7 cellular contexts compared by ENCODE assay signal in the genomic region with DNA sequence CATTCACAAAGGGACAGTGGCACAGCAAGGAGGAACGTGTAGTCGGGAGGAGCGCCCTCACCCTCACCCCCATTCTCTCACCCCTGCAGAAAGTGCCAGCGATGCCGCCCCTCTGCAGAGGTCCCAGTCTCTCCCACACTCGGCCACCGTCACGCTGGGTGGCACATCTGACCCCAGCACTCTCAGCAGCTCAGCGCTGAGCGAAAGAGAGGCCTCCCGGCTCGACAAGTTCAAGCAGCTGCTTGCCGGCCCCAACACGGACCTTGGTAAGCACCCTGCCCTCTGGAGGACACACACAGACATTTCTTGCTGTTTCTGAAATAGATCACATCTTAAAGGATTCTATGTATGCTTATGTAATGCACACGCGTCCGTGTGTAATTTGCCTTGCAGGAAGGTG. TPM values are rescaled to one million over a fixed set of nuclear protein-coding genes. Genes with fewer than 3 reads are reported as not detected.
DNase-seq lines count a peak whose midpoint lies in the region; ATAC-seq, FAIRE-seq and TF ChIP-seq lines count a peak whose summit lies in the region.

No MANE protein-coding gene starts in this region.

- no peak overlapping the region for H2BK120ac ChIP-seq in H1 (replicated peaks; ENCODE audit: low read depth, low read length)

- TF ChIP-seq CTCF in OCI-LY1 (IDR thresholded peaks at IDR 0.05; ENCODE audit: low read length), result peak; percentile 62; the same call in 1 of the 2 replicates
- TF ChIP-seq CTCF in H1 (IDR thresholded peaks at IDR 0.05; ENCODE audit: control extremely low read depth in 1 of 3, insufficient read depth in 1 of 3, low read depth in 1 of 3, low read length in 3 of 3), result peak; percentile 17 to 40 (median 31); a peak in 3 of 4 replicates
- TF ChIP-seq CTCF in osteoblast (IDR thresholded peaks at IDR 0.05; ENCODE audit: extremely low read depth, low read depth, low read length), result peak; percentile 42
- no peak for TF ChIP-seq CTCF in MM.1S (IDR thresholded peaks at IDR 0.05; ENCODE audit: low read length)

- peaks cover 15% of the 10 kb centered on the region for H3K4me1 Mint-ChIP-seq in activated naive CD4-positive, alpha-beta T cell treated with anti-CD3 and anti-CD28 coated beads for 36 hours (ENCODE audit: low read depth)

- POLR2A ChIA-PET in H1 (lab: Charles Lee; ENCODE audit: partially characterized antibody), result interaction anchor here (0.6 kb wide), 1 partner anchor 35 kb away, joined by 3 read pairs; the partner anchor contains the start of gene TBC1D22A

- no peaks in the 10 kb centered on the region for H3K27me3 Mint-ChIP-seq in activated naive CD4-positive, alpha-beta T cell treated with anti-CD3 and anti-CD28 coated beads for 36 hours (ENCODE audit: low read depth)

- TF ChIP-seq RAD21 in H1 (IDR thresholded peaks at IDR 0.05 in 1 of 2, conservative IDR thresholded peaks at IDR 0.05 in 1 of 2; ENCODE audit: low read depth in 2 of 2, low read length in 2 of 2), result peak in 1 of 2 experiments; percentile 18; a peak in 1 of 4 replicates

- H2AFZ ChIP-seq in OCI-LY1 (ENCODE audit: low read length) (no peak overlapping the region), H1 (ENCODE audit: low read length) (no peak overlapping the region), osteoblast (ENCODE audit: low read length) (no peak overlapping the region), MM.1S (ENCODE audit: low read length) (no peak overlapping the region)

- H4K91ac ChIP-seq in H1 (replicated peaks; ENCODE audit: insufficient read length, low read length), result no peak overlapping the region

- WGBS in H1 (ENCODE audit: extremely low coverage in 1 of 2, insufficient coverage in 1 of 2, insufficient read length in 1 of 2, insufficient replicate concordance in 2 of 2, low coverage in 1 of 2, low lambda C conversion rate in 2 of 2, missing lambda C conversion rate in 1 of 2), 2 experiments, result 86% methylated on average over 17 of the region's 17 CpGs; no CpG with 5 or more reads in 1 of the 2 experiments

- H2BK20ac ChIP-seq in H1 (ENCODE audit: low read length), result no peak overlapping the region

- H3K9me2 ChIP-seq in OCI-LY1 (ENCODE audit: low read depth, low read length) (no peaks in the 10 kb centered on the region), MM.1S (replicated peaks; ENCODE audit: insufficient read depth, low read length) (no peaks in the 10 kb centered on the region)

- H2BK5ac ChIP-seq in H1 (ENCODE audit: low read depth, low read length), result no peak overlapping the region; the same call in 1 of the 2 replicates

- no peak overlapping the region for H3K56ac ChIP-seq in H1 (replicated peaks; ENCODE audit: insufficient read length, low read depth, low read length)

- H3K4ac ChIP-seq in H1 (replicated peaks; ENCODE audit: insufficient read length, low read depth, low read length), result no peak overlapping the region

- CTCF ChIA-PET in H1 (lab: Charles Lee; ENCODE audit: partially characterized antibody), result interaction anchor here (1.0 to 3.3 kb wide), 7 partner anchors 13 to 218 kb away, joined by 3 to 25 read pairs (median 9); no protein-coding TSS in a partner anchor
- CTCF ChIA-PET in activated naive CD4-positive, alpha-beta T cell treated with anti-CD3 and anti-CD28 coated beads for 36 hours (lab: Charles Lee), result interaction anchor here (10.9 kb wide), 1 partner anchor 38 kb away, joined by 214 read pairs; the partner anchor contains the start of gene TBC1D22A

- no peak overlapping the region for H3K18ac ChIP-seq in H1 (ENCODE audit: extremely low read depth, low read length)

- H3K79me1 ChIP-seq in H1 (ENCODE audit: low read depth, low read length), result peaks cover 3% of the 10 kb centered on the region; the same call in 1 of the 2 replicates

- no peak overlapping the region for H4K8ac ChIP-seq in H1 (ENCODE audit: extremely low read depth, insufficient read depth, low read length)

- no peak overlapping the region for H3K27ac Mint-ChIP-seq in activated naive CD4-positive, alpha-beta T cell treated with anti-CD3 and anti-CD28 coated beads for 36 hours

- H3K4me2 ChIP-seq in OCI-LY1 (ENCODE audit: low read length) (no peak overlapping the region), H1 (ENCODE audit: insufficient read depth in 1 of 2, low read depth in 2 of 2, low read length in 2 of 2) (no peak overlapping the region), osteoblast (ENCODE audit: insufficient read depth, low read length) (no peak overlapping the region), MM.1S (ENCODE audit: low read depth, low read length) (no peak overlapping the region)

- no peaks in the 10 kb centered on the region for H3K9me3 Mint-ChIP-seq in activated naive CD4-positive, alpha-beta T cell treated with anti-CD3 and anti-CD28 coated beads for 36 hours

- H3K79me2 ChIP-seq in OCI-LY1 (ENCODE audit: insufficient read depth, low read length), result no peaks in the 10 kb centered on the region
- no peaks in the 10 kb centered on the region for H3K79me2 ChIP-seq in H1 (ENCODE audit: control insufficient read depth in 1 of 2, insufficient read depth in 2 of 2, low read length in 2 of 2)
- peaks cover 49% of the 10 kb centered on the region for H3K79me2 ChIP-seq in osteoblast (ENCODE audit: insufficient read depth, low read length)
- H3K79me2 ChIP-seq in MM.1S (ENCODE audit: low read length), result peaks cover 24% of the 10 kb centered on the region

- TF ChIP-seq POLR2A in GM12891 (IDR thresholded peaks at IDR 0.05; ENCODE audit: low read depth, low read length) (no peak), H1 (IDR thresholded peaks at IDR 0.05; ENCODE audit: control extremely low read depth in 1 of 2, low read depth in 2 of 2, low read length in 2 of 2) (no peak)

- FAIRE-seq in GM12891 (lab: Jason Lieb, UNC), result peak; percentile 79
- FAIRE-seq in H1 (lab: Jason Lieb, UNC), result no peak

- H2AK5ac ChIP-seq in H1 (ENCODE audit: low read depth, low read length), result no peak overlapping the region

- no peaks in the 10 kb centered on the region for H3K23me2 ChIP-seq in H1 (ENCODE audit: low read depth, low read length)

- no peak overlapping the region for H3K4me3 Mint-ChIP-seq in activated naive CD4-positive, alpha-beta T cell treated with anti-CD3 and anti-CD28 coated beads for 36 hours

- H3K36me3 Mint-ChIP-seq in activated naive CD4-positive, alpha-beta T cell treated with anti-CD3 and anti-CD28 coated beads for 36 hours (ENCODE audit: low read depth), result peaks cover 27% of the 10 kb centered on the region

- H3K27ac ChIP-seq in OCI-LY1 (ENCODE audit: low read depth, low read length, poor library complexity, severe bottlenecking), result peak overlapping the region; percentile 45
- no peak overlapping the region for H3K27ac ChIP-seq in H1 (ENCODE audit: low read depth, low read length)
- H3K27ac ChIP-seq in osteoblast (ENCODE audit: low read depth, low read length), result no peak overlapping the region
- H3K27ac ChIP-seq in MM.1S (ENCODE audit: low read length), result no peak overlapping the region

- no peak overlapping the region for H3K23ac ChIP-seq in H1 (ENCODE audit: insufficient read length)

- H3K36me3 ChIP-seq in OCI-LY1 (ENCODE audit: insufficient read depth, low read length) (peaks cover 75% of the 10 kb centered on the region), H1 (ENCODE audit: control insufficient read depth in 2 of 4, insufficient read depth in 4 of 4, low read length in 3 of 4) (peaks cover 0 to 8% (median 2%) of the 10 kb centered on the region in 4 experiments; a peak in 3 of 8 replicates), osteoblast (ENCODE audit: insufficient read depth, low read length) (peaks cover 27% of the 10 kb centered on the region), MM.1S (replicated peaks; ENCODE audit: insufficient read depth, low read length) (no peaks in the 10 kb centered on the region)

- intact Hi-C loops in activated naive CD4-positive, alpha-beta T cell treated with anti-CD3 and anti-CD28 coated beads for 36 hours (cut with micrococcal nuclease), result no loop called here

- H4K20me1 ChIP-seq in OCI-LY1 (ENCODE audit: insufficient read depth, low read length) (no peaks in the 10 kb centered on the region), H1 (replicated peaks in 1 of 2; ENCODE audit: control insufficient read depth in 1 of 2, insufficient read depth in 2 of 2, low read length in 2 of 2) (peaks cover 0 to 8% of the 10 kb centered on the region in 2 experiments), osteoblast (ENCODE audit: insufficient read depth, low read length) (peaks cover 25% of the 10 kb centered on the region), MM.1S (ENCODE audit: insufficient read depth, low read length) (0 out of 2 replicates have a peak, but pooled peaks cover 3% of the 10 kb centered on the region)

- no peak for ATAC-seq in HG02840 (IDR thresholded peaks at IDR 0.05; ENCODE audit: low FRiP score, unreplicated experiment)

- H3K14ac ChIP-seq in H1 (ENCODE audit: insufficient read length), result no peak overlapping the region

- H3K4me3 ChIP-seq in OCI-LY1 (ENCODE audit: low read depth, low read length, poor library complexity, severe bottlenecking) (no peak overlapping the region), H1 (ENCODE audit: extremely low read depth in 1 of 4, insufficient read depth in 2 of 4, low read depth in 3 of 4, low read length in 4 of 4) (no peak overlapping the region), osteoblast (ENCODE audit: insufficient read depth, low read length) (no peak overlapping the region), MM.1S (ENCODE audit: low read length) (no peak overlapping the region)

- no peak overlapping the region for H3K9ac ChIP-seq in OCI-LY1 (ENCODE audit: low read length)
- no peak overlapping the region for H3K9ac ChIP-seq in H1 (replicated peaks in 1 of 4; ENCODE audit: extremely low read depth in 1 of 4, low read depth in 3 of 4, low read length in 3 of 4)
- no peak overlapping the region for H3K9ac ChIP-seq in MM.1S (ENCODE audit: low read length)

- no peak overlapping the region for H2BK15ac ChIP-seq in H1 (ENCODE audit: low read length)

- DNase-seq in GM12891 (ENCODE audit: insufficient read length, low spot score) (no peak), H1 (ENCODE audit: low read depth in 1 of 2, low spot score in 2 of 2) (no peak), osteoblast (ENCODE audit: insufficient read length, low spot score, missing footprints) (peak; percentile 90), MM.1S (no peak)
- DNase-seq in activated naive CD4-positive, alpha-beta T cell treated with anti-CD3 and anti-CD28 coated beads for 36 hours, result no peak

- H4K5ac ChIP-seq in H1 (ENCODE audit: insufficient read length, low read depth, low read length), result no peak overlapping the region

- H3K27me3 ChIP-seq in OCI-LY1 (ENCODE audit: insufficient read depth, low read length) (no peaks in the 10 kb centered on the region), H1 (replicated peaks in 1 of 4; ENCODE audit: control insufficient read depth in 3 of 4, extremely low read depth in 1 of 4, insufficient read depth in 3 of 4, low read length in 3 of 4) (no peaks in the 10 kb centered on the region), osteoblast (ENCODE audit: insufficient read depth, low read length) (no peaks in the 10 kb centered on the region), MM.1S (replicated peaks; ENCODE audit: insufficient read depth, low read length) (no peaks in the 10 kb centered on the region)

- H3F3A ChIP-seq in OCI-LY1 (ENCODE audit: insufficient read depth, low read length), result no peaks in the 10 kb centered on the region
- H3F3A ChIP-seq in MM.1S (ENCODE audit: insufficient read depth, low read length), result no peaks in the 10 kb centered on the region

- H3K9me3 ChIP-seq in OCI-LY1 (ENCODE audit: low read length) (no peaks in the 10 kb centered on the region), H1 (ENCODE audit: insufficient read depth in 2 of 2, low read depth in 1 of 2, low read length in 1 of 2) (no peaks in the 10 kb centered on the region), osteoblast (ENCODE audit: low read depth, low read length) (no peaks in the 10 kb centered on the region), MM.1S (replicated peaks; ENCODE audit: insufficient read depth, low read length) (no peaks in the 10 kb centered on the region)

- H3K4me1 ChIP-seq in OCI-LY1 (ENCODE audit: insufficient read depth, low read length, severe bottlenecking) (peaks cover 16% of the 10 kb centered on the region), H1 (replicated peaks in 1 of 4; ENCODE audit: control insufficient read depth in 3 of 4, insufficient read depth in 4 of 4, low read length in 3 of 4) (no peaks in the 10 kb centered on the region; a peak in 1 of 7 replicates), osteoblast (ENCODE audit: insufficient read depth, low read length) (peaks cover 3% of the 10 kb centered on the region), MM.1S (ENCODE audit: low read length) (no peaks in the 10 kb centered on the region)

- no peak for TF ChIP-seq EP300 in H1 (IDR thresholded peaks at IDR 0.05; ENCODE audit: borderline replicate concordance in 1 of 2, low read depth in 2 of 2, low read length in 2 of 2)

- H2BK12ac ChIP-seq in H1 (ENCODE audit: low read depth, low read length), result no peak overlapping the region

RNA-seq across cellular contexts. Expression of gene TBC1D22A, which starts 34.9 kb away (rescaled TPM):
- polyA plus RNA-seq in GM12891 (2012; ENCODE audit: low read depth, missing spikeins), result 41.0 TPM
- total RNA-seq in H1 (2021; fragmentation: NEBNext Ultra II Directional; extraction: Animal tissue kit (Norgen Biotek cat#: 25700)), result 18.4 and 19.0 TPM in 2 replicates
- 11.9 and 14.0 TPM in 2 replicates for polyA plus RNA-seq in H1 (2011; rRNA removed)
- 11.3 TPM for polyA plus RNA-seq in H1 (2011; cell fraction: cytosol; rRNA removed)
- 11.6 TPM for polyA plus RNA-seq in H1 (2011; cell fraction: nucleus; rRNA removed)
- polyA plus RNA-seq in H1 (2012, experiment 1 of 2), result 11.4 to 14.8 TPM (median 13.5 TPM) in 4 replicates
- 14.1 TPM for polyA plus RNA-seq in H1 (2012, experiment 2 of 2)
- polyA plus RNA-seq in H1 (2013, experiment 1 of 2), result 9.6 TPM
- polyA plus RNA-seq in H1 (2013, experiment 2 of 2), result 9.5 TPM
- 10.9 and 12.5 TPM in 2 replicates for polyA minus RNA-seq in H1 (2011; rRNA and poly(A)+ RNA removed)
- 11.4 TPM for polyA minus RNA-seq in H1 (2011; cell fraction: cytosol; rRNA and poly(A)+ RNA removed)
- polyA minus RNA-seq in H1 (2011; cell fraction: nucleus; rRNA and poly(A)+ RNA removed), result 19.0 TPM
- 17.7 and 18.9 TPM in 2 replicates for total RNA-seq in osteoblast
- total RNA-seq in activated naive CD4-positive, alpha-beta T cell treated with anti-CD3 and anti-CD28 coated beads for 36 hours, result 10 to 100 TPM; 20.1 to 21.4 TPM

RNA-seq across cellular contexts. Expression of gene CERK, which starts 59.3 kb away (rescaled TPM):
- polyA plus RNA-seq in GM12891 (2012; ENCODE audit: low read depth, missing spikeins), result 19.5 TPM
- 59.0 TPM in 2 replicates for total RNA-seq in H1 (2021; fragmentation: NEBNext Ultra II Directional; extraction: Animal tissue kit (Norgen Biotek cat#: 25700))
- 26.6 and 31.5 TPM in 2 replicates for polyA plus RNA-seq in H1 (2011; rRNA removed)
- 37.5 TPM for polyA plus RNA-seq in H1 (2011; cell fraction: cytosol; rRNA removed)
- 33.7 TPM for polyA plus RNA-seq in H1 (2011; cell fraction: nucleus; rRNA removed)
- 36.8 to 41.7 TPM (median 38.9 TPM) in 4 replicates for polyA plus RNA-seq in H1 (2012, experiment 1 of 2)
- 32.8 TPM for polyA plus RNA-seq in H1 (2012, experiment 2 of 2)
- polyA plus RNA-seq in H1 (2013, experiment 1 of 2), result 27.6 TPM
- 28.7 TPM for polyA plus RNA-seq in H1 (2013, experiment 2 of 2)
- polyA minus RNA-seq in H1 (2011; rRNA and poly(A)+ RNA removed), result 55.9 and 58.7 TPM in 2 replicates
- polyA minus RNA-seq in H1 (2011; cell fraction: cytosol; rRNA and poly(A)+ RNA removed), result 36.6 TPM
- 26.0 TPM for polyA minus RNA-seq in H1 (2011; cell fraction: nucleus; rRNA and poly(A)+ RNA removed)
- total RNA-seq in osteoblast, result 27.7 and 28.2 TPM in 2 replicates
- total RNA-seq in activated naive CD4-positive, alpha-beta T cell treated with anti-CD3 and anti-CD28 coated beads for 36 hours, result 10 to 100 TPM; 32.6 to 34.9 TPM
